Comparison of ENCODE assay signal across 27 cellular contexts in genomic region chr19:6379744-6380143, GRCh38.
"Had no signal": no experiment of that assay in that cellular context is flagged by ENCODE, and none has a peak within 500 bp of the region (broad histone marks: within the 10 kb centered on the region; RNA-seq: fewer than 3 reads in every experiment).

No MANE protein-coding gene starts in this region.

- DNase-seq: dorsolateral prefrontal cortex; effector CD4-positive, alpha-beta T cell; foreskin keratinocyte; heart left ventricle; kidney; mesendoderm; midbrain; naive thymus-derived CD4-positive, alpha-beta T cell; stimulated activated CD4-positive, alpha-beta T cell treated with anti-CD3 and anti-CD28 coated beads, Interleukin-12 subunit alpha, Interleukin-12 subunit beta, amount 100 ng/mL, for 4 hours; stimulated activated CD4-positive, alpha-beta T cell treated with anti-CD3 and anti-CD28 coated beads, Interleukin-1b, Interleukin-23, amount 100 ng/mL, for 48 hours; stimulated activated CD4-positive, alpha-beta T cell treated with anti-CD3 and anti-CD28 coated beads, Interleukin-4, amount 100 ng/mL, for 1 hour; stimulated activated CD8-positive, alpha-beta memory T cell treated with anti-CD3 and anti-CD28 coated beads, Interleukin-4, amount 100 ng/mL, for 48 hours; stimulated activated naive CD4-positive, alpha-beta T cell treated with Interleukin-2 at 50 U/mL for 16 hours; stomach; thyroid gland; trophoblast cell had no signal

- H2AFZ ChIP-seq: hepatocyte, parathyroid adenoma had no signal

- H3K27ac ChIP-seq: foreskin keratinocyte, heart left ventricle, hepatocyte, neutrophil, parathyroid adenoma, stomach had no signal

- H3K27ac Mint-ChIP-seq: nephron, progenitor cell of endocrine pancreas had no signal

- H3K9ac ChIP-seq: parathyroid adenoma had no signal

- H3K9me3 ChIP-seq: esophagus muscularis mucosa, neutrophil, stomach, thyroid gland had no signal

- H3K27me3 Mint-ChIP-seq: naive thymus-derived CD4-positive, alpha-beta T cell; progenitor cell of endocrine pancreas had no signal

- H3K4me1 ChIP-seq: foreskin keratinocyte, parathyroid adenoma had no signal

- FAIRE-seq: colon, kidney had no signal

- H3K4me1 Mint-ChIP-seq: naive thymus-derived CD4-positive, alpha-beta T cell had no signal

- H3K4me2 ChIP-seq: hepatocyte, smooth muscle cell had no signal

- H3K4me3 Mint-ChIP-seq: naive thymus-derived CD4-positive, alpha-beta T cell; nephron had no signal

- H3K4me3 ChIP-seq: dorsolateral prefrontal cortex, esophagus muscularis mucosa, gastroesophageal sphincter, heart left ventricle, hepatocyte, smooth muscle cell, stomach, thyroid gland had no signal

- H3K27me3 ChIP-seq: dorsolateral prefrontal cortex, esophagus muscularis mucosa, foreskin keratinocyte, gastroesophageal sphincter, heart left ventricle, hepatocyte, neutrophil, stomach, thyroid gland had no signal

- ATAC-seq: foreskin keratinocyte; gastroesophageal sphincter; heart left ventricle; left lobe of liver; naive thymus-derived CD4-positive, alpha-beta T cell; sciatic nerve had no signal

- H3K79me2 ChIP-seq: hepatocyte, parathyroid adenoma had no signal
